Comparison of ENCODE assay signal across 8 cellular contexts in the genomic region with DNA sequence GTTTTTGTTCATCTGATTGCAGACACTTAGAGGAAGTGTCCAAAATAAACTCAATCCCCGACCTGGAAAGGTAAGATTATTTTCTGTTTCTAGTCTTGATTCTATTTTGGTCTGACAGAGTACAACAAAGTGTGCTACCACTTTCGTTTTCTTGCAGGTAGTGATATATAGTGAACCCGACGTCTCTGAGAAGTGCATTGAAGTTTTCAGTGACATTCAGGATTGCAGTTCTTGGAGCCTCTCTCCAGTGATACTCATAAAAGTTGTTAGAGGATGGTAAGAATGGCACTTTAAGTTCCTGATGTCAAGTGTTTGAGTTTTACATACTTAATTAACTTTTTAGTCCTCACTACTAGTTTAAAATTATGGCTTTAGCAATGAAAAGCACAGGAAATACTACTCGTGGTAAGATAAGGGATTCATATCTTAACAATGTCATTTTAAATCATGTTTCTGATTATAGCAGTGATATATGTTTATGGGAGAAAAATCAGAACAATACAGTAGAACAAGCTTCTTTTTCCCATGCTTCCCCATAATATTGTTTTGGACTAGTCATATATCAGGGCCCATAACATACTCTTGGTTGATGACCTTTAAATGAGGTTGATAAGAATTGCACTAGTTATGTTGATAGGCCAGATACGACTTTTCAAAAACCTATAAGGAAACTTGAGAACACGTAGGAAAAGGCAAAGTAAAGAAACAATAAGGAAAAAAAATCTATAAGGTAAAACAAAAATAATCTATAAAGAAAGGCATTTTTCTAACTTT.
DNase-seq lines count a peak whose midpoint lies in the region; ATAC-seq, FAIRE-seq and TF ChIP-seq lines count a peak whose summit lies in the region.

No MANE protein-coding gene starts in this region.

- no peaks in the 10 kb centered on the region for H3K9me1 ChIP-seq in K562 (ENCODE audit: control insufficient read depth, insufficient read depth, low read length)

- TF ChIP-seq CTCF in K562 (IDR thresholded peaks at IDR 0.05 in 2 of 3, conservative IDR thresholded peaks at IDR 0.05 in 1 of 3; ENCODE audit: insufficient read depth in 2 of 3, low read depth in 1 of 3, low read length in 3 of 3) = no peak
- TF ChIP-seq CTCF in spleen (IDR thresholded peaks at IDR 0.05 in 8 of 11, conservative IDR thresholded peaks at IDR 0.05 in 3 of 11) = no peak
- no peak for TF ChIP-seq CTCF in ascending aorta (IDR thresholded peaks at IDR 0.05)

- CTCF ChIA-PET in K562 (lab: Yijun Ruan, JAX; ENCODE audit: low intra/inter-chr PET ratio) = no interaction called here

- no peak overlapping the region for H3K4me2 ChIP-seq in K562 (ENCODE audit: insufficient read depth, low read length)

- FAIRE-seq in K562 (lab: Jason Lieb, UNC) = peak; percentile 61

- TF ChIP-seq POLR2A in K562 (conservative IDR thresholded peaks at IDR 0.05) (no peak), spleen (IDR thresholded peaks at IDR 0.05) (peak in 1 of 3 donors; percentile 44)

- H3K36me3 ChIP-seq in ACC112 (ENCODE audit: insufficient read depth, low read length) (peaks cover 30% of the 10 kb centered on the region), K562 (ENCODE audit: control insufficient read depth, insufficient read depth, low read length) (no peaks in the 10 kb centered on the region), spleen (peaks cover 0 to 51% (median 24%) of the 10 kb centered on the region in 6 donors), ascending aorta (no peaks in the 10 kb centered on the region)

- peak overlapping the region; percentile 98 for H3K27ac ChIP-seq in ACC112 (ENCODE audit: low read depth, low read length)
- no peak overlapping the region for H3K27ac ChIP-seq in K562 (ENCODE audit: extremely low read depth, low read depth, low read length)
- H3K27ac ChIP-seq in spleen = peak overlapping the region; percentile 54 to 97 (median 92)
- H3K27ac ChIP-seq in ascending aorta = no peak overlapping the region

- ATAC-seq in GM19351 (IDR thresholded peaks at IDR 0.05; ENCODE audit: unreplicated experiment) (peak; percentile 46), HG03432 (IDR thresholded peaks at IDR 0.05; ENCODE audit: unreplicated experiment) (peak; percentile 39), K562 (no peak)

- H3K4me3 ChIP-seq in ACC112 (ENCODE audit: low read depth, low read length) (peak overlapping the region; percentile 40; the same call in 1 of the 2 replicates), K562 (no peak overlapping the region), spleen (peak overlapping the region in 6 of 8 donors; percentile 4 to 62 (median 18)), ascending aorta (peak overlapping the region in 1 of 2 donors; percentile 13)

- H3K27me3 ChIP-seq in ACC112 (ENCODE audit: insufficient read depth, low read length) (no peaks in the 10 kb centered on the region), K562 (ENCODE audit: control insufficient read depth in 2 of 2, insufficient read depth in 2 of 2, low read length in 2 of 2) (peaks cover 0 to 3% of the 10 kb centered on the region in 2 experiments; a peak in 2 of 5 replicates), spleen (replicated peaks in 1 of 7) (no peaks in the 10 kb centered on the region), ascending aorta (no peaks in the 10 kb centered on the region)

- H2AFZ ChIP-seq in ACC112 (ENCODE audit: low read length, unreplicated experiment) (no peak overlapping the region), K562 (ENCODE audit: low read depth, low read length) (no peak overlapping the region)

- H3K9ac ChIP-seq in K562 (ENCODE audit: insufficient read depth in 1 of 2, low read depth in 2 of 2, low read length in 2 of 2) = no peak overlapping the region

- TF ChIP-seq EP300 in K562 (IDR thresholded peaks at IDR 0.05; ENCODE audit: low read length) = no peak

- peaks cover 46% of the 10 kb centered on the region for H3K79me2 ChIP-seq in ACC112 (ENCODE audit: control insufficient read depth, insufficient read depth, low read length, unreplicated experiment)
- no peaks in the 10 kb centered on the region for H3K79me2 ChIP-seq in K562 (ENCODE audit: control insufficient read depth, insufficient read depth, low read length)

- no TSS peak for BruUV-seq in K562 (replicated peaks; lab: Mats Ljungman, UMichigan)

- TF ChIP-seq RAD21 in K562 (CRISPR knock-in tag; conservative IDR thresholded peaks at IDR 0.05 in 1 of 2, IDR thresholded peaks at IDR 0.05 in 1 of 2) = no peak

- H3K4me1 ChIP-seq in ACC112 (ENCODE audit: control insufficient read depth, insufficient read depth, low read length, unreplicated experiment) (peaks cover 74% of the 10 kb centered on the region), K562 (replicated peaks in 1 of 2; ENCODE audit: control insufficient read depth in 2 of 2, insufficient read depth in 2 of 2, low read length in 2 of 2) (peaks cover 8 to 11% of the 10 kb centered on the region in 2 experiments; a peak in 4 of 5 replicates), spleen (peaks cover 33 to 85% (median 64%) of the 10 kb centered on the region in 6 donors), ascending aorta (no peaks in the 10 kb centered on the region)

- POLR2A ChIA-PET in K562 (lab: Yijun Ruan, JAX) = interaction anchor here (0.6 to 1.0 kb wide), 2 partner anchors 14 to 41 kb away, joined by 3 read pairs; no protein-coding TSS in a partner anchor

- DNase-seq in K562 (ENCODE audit: extremely low read depth in 1 of 4, low spot score in 3 of 4) (no peak), spleen (no peak), ascending aorta (ENCODE audit: low spot score in 2 of 2) (no peak), DMS153 (lab: John Stamatoyannopoulos, UW) (no peak)
- no peak for DNase-seq in stimulated activated CD4-positive, alpha-beta T cell treated with anti-CD3 and anti-CD28 coated beads, Interleukin-12 subunit alpha, Interleukin-12 subunit beta, amount 100 ng/mL, for 4 hours

- WGBS in K562 (ENCODE audit: insufficient coverage, low coverage, missing lambda C conversion rate) = 1% methylated on average over 7 of the region's 7 CpGs
- WGBS in spleen, 5 donors = 17 to 25% (median 19%) methylated on average over 7 of the region's 7 CpGs

- H4K20me1 ChIP-seq in K562 (replicated peaks; ENCODE audit: control insufficient read depth, insufficient read depth, low read length) = peaks cover 10% of the 10 kb centered on the region

- in situ Hi-C loops in K562 (cut with MboI) = no loop called here

- no peaks in the 10 kb centered on the region for H3K9me3 ChIP-seq in K562 (replicated peaks; ENCODE audit: control insufficient read depth, insufficient read depth, low read depth, low read length)
- H3K9me3 ChIP-seq in spleen = no peaks in the 10 kb centered on the region
- no peaks in the 10 kb centered on the region for H3K9me3 ChIP-seq in ascending aorta

- intact Hi-C loops in K562 (cut with micrococcal nuclease) = no loop called here
- intact Hi-C loops in spleen (cut with DNase I; ENCODE audit: low total_unique reads) = no loop called here
- intact Hi-C loops in ascending aorta (cut with DNase I) = no loop called here

TF ChIP-seq in K562, 482 proteins besides CTCF, POLR2A, EP300 and RAD21:
- TF ChIP-seq ZBTB17 (CRISPR knock-in tag; IDR thresholded peaks at IDR 0.05) (no peak), CBX8 (IDR thresholded peaks at IDR 0.05; ENCODE audit: borderline replicate concordance, extremely low read depth, low read depth, low read length, poor library complexity, severe bottlenecking) (peak; percentile 82), BMI1 (IDR thresholded peaks at IDR 0.05; ENCODE audit: low read length) (peak; percentile 49; the same call in 1 of the 2 replicates), RBFOX2 (IDR thresholded peaks at IDR 0.05; ENCODE audit: low read depth, low read length) (no peak), ZNF121 (CRISPR knock-in tag; conservative IDR thresholded peaks at IDR 0.05) (no peak), PHB (CRISPR knock-in tag; IDR thresholded peaks at IDR 0.05) (no peak), ZFP36 (IDR thresholded peaks at IDR 0.05; ENCODE audit: low read depth, low read length, partially characterized antibody) (peak; percentile 48)
- TF ChIP-seq, protein P1, sequence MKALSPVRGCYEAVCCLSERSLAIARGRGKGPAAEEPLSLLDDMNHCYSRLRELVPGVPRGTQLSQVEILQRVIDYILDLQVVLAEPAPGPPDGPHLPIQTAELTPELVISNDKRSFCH (CRISPR knock-in tag; IDR thresholded peaks at IDR 0.05) = no peak
- TF ChIP-seq, protein P1 (tag; IDR thresholded peaks at IDR 0.05) = 0 out of 2 replicates have a peak, but pooled peaks have one; percentile 52

Comparison
In these comparisons a context has a peak if more than half of its experiments do, and no peak if none do; other contexts are left out.
1. H3K27ac ChIP-seq: peak in ACC112 (single experiment) and spleen (8 of 8); none in K562 (single experiment) and ascending aorta (0 of 2).